ENCODE assay signal across 8 cellular contexts in genomic region chr19:10104665-10105221, GRCh38. TPM values are rescaled to one million over a fixed set of nuclear protein-coding genes. Genes with fewer than 3 reads are reported as not detected.
DNase-seq lines count a peak whose midpoint lies in the region; ATAC-seq and TF ChIP-seq lines count a peak whose summit lies in the region.

No MANE protein-coding gene starts in this region.

- H3K27ac ChIP-seq in upper lobe of left lung (peak overlapping the region; percentile 60 to 74 (median 66)), aorta (ENCODE audit: low read depth in 1 of 2, low read length in 2 of 2) (no peak overlapping the region)

- TF ChIP-seq POLR2A in upper lobe of left lung (IDR thresholded peaks at IDR 0.05) = peak in 1 of 4 donors; percentile 26

- peaks cover 6 to 25% (median 23%) of the 10 kb centered on the region in 4 donors for H3K36me3 ChIP-seq in upper lobe of left lung
- peaks cover 0 to 6% of the 10 kb centered on the region in 2 donors for H3K36me3 ChIP-seq in aorta (ENCODE audit: control insufficient read depth in 1 of 2, insufficient read depth in 2 of 2, low read length in 1 of 2)

- intact Hi-C loops in aorta (cut with DNase I) = no loop called here

- H3K4me3 ChIP-seq in upper lobe of left lung = no peak overlapping the region
- no peak overlapping the region for H3K4me3 ChIP-seq in aorta (ENCODE audit: low read length in 2 of 2)

- 34 to 42% methylated on average over 7 to 13 of the region's 13 CpGs for WGBS in upper lobe of left lung, 2 donors
- 52 to 62% methylated on average over 13 of the region's 13 CpGs for WGBS in aorta, 2 donors

- H3K9me3 ChIP-seq in upper lobe of left lung = no peaks in the 10 kb centered on the region
- no peaks in the 10 kb centered on the region for H3K9me3 ChIP-seq in aorta (ENCODE audit: control insufficient read depth, low read length)

- H3K27me3 ChIP-seq in upper lobe of left lung (no peaks in the 10 kb centered on the region), aorta (ENCODE audit: control insufficient read depth in 1 of 2, insufficient read depth in 2 of 2, low read length in 1 of 2) (no peaks in the 10 kb centered on the region)

- no peak for TF ChIP-seq CTCF in upper lobe of left lung (IDR thresholded peaks at IDR 0.05)

- H3K4me1 ChIP-seq in upper lobe of left lung (peaks cover 15 to 32% (median 22%) of the 10 kb centered on the region in 4 donors), aorta (ENCODE audit: control insufficient read depth in 1 of 2, insufficient read depth in 2 of 2, low read length in 2 of 2) (no peaks in the 10 kb centered on the region)

- ATAC-seq in GM18868 (IDR thresholded peaks at IDR 0.05; ENCODE audit: unreplicated experiment) (peak; percentile 32), HG03135 (IDR thresholded peaks at IDR 0.05; ENCODE audit: unreplicated experiment) (peak; percentile 43), left lobe of liver (no peak), upper lobe of left lung (ENCODE audit: low FRiP score in 2 of 2) (no peak), aorta (ENCODE audit: low FRiP score) (no peak)

- no peak for TF ChIP-seq EP300 in upper lobe of left lung (IDR thresholded peaks at IDR 0.05)

- peak; percentile 69 to 74 for DNase-seq in activated CD4-positive, alpha-beta T cell treated with anti-CD3 and anti-CD28 coated beads, Interleukin-2, amount 50 U/mL, for 4 hours
- DNase-seq in left lobe of liver (ENCODE audit: low spot score) (peak; percentile 42), upper lobe of left lung (peak; percentile 52 to 58), ecto neural progenitor cell (ENCODE audit: low spot score) (no peak), aorta (no peak), NCI-H1436 (lab: John Stamatoyannopoulos, UW) (no peak)

RNA-seq across cellular contexts. Expression of gene PPAN, which starts 1.4 kb away (rescaled TPM):
- total RNA-seq in left lobe of liver = 13.0 TPM
- 10 to 100 TPM; 18.3 to 46.8 (median 37.8) TPM for total RNA-seq in upper lobe of left lung
- total RNA-seq in aorta = 10 to 100 TPM; 24.3 to 30.9 TPM
- 10 to 100 TPM; 13.1 to 24.7 TPM for polyA plus RNA-seq in aorta

RNA-seq across cellular contexts. Expression of gene ANGPTL6, which starts 2.3 kb away (rescaled TPM):
- total RNA-seq in left lobe of liver = 17.9 TPM
- total RNA-seq in upper lobe of left lung = 1 to 10 TPM in 2 of 6 donors, under 1 TPM in 2, not detected in 2; 0.17 to 2.0 (median 1.4) TPM
- total RNA-seq in aorta = under 1 TPM; 0.19 to 0.24 TPM
- under 1 TPM; 0.41 to 0.63 TPM for polyA plus RNA-seq in aorta

RNA-seq across cellular contexts. Expression of gene P2RY11, which starts 6.8 kb away (rescaled TPM):
- total RNA-seq in left lobe of liver (6.6 TPM), upper lobe of left lung (10 to 100 TPM in 5 of 6 donors, 1 to 10 TPM in 1; 5.4 to 36.7 (median 15.3) TPM), aorta (10 to 100 TPM in 1 of 2 donors, 1 to 10 TPM in 1; 9.7 to 10.5 TPM)
- polyA plus RNA-seq in aorta = 10 to 100 TPM in 1 of 2 donors, 1 to 10 TPM in 1; 5.3 to 16.0 TPM

RNA-seq across cellular contexts. Expression of gene EIF3G, which starts 15.0 kb away (rescaled TPM):
- total RNA-seq in left lobe of liver = 84.6 TPM
- 100 to 1,000 TPM; 133 to 246 (median 213) TPM for total RNA-seq in upper lobe of left lung
- 100 to 1,000 TPM; 143 to 176 TPM for total RNA-seq in aorta
- 100 to 1,000 TPM; 162 to 319 TPM for polyA plus RNA-seq in aorta

RNA-seq across cellular contexts. Expression of gene SHFL, which starts 18.6 kb away (rescaled TPM):
- total RNA-seq in left lobe of liver = 72.7 TPM
- 10 to 100 TPM; 28.9 to 95.3 (median 39.0) TPM for total RNA-seq in upper lobe of left lung
- total RNA-seq in aorta = 10 to 100 TPM; 32.1 to 50.5 TPM
- polyA plus RNA-seq in aorta = 10 to 100 TPM; 20.3 to 70.2 TPM

Comparison
In these comparisons a context has a peak if more than half of its experiments do, and no peak if none do; other contexts are left out.
1. ATAC-seq: peak in GM18868 (single experiment) and HG03135 (single experiment); none in left lobe of liver (single experiment), upper lobe of left lung (0 of 2) and aorta (single experiment).
2. DNase-seq: peak in activated CD4-positive, alpha-beta T cell treated with anti-CD3 and anti-CD28 coated beads, Interleukin-2, amount 50 U/mL, for 4 hours (2 of 2), left lobe of liver (single experiment) and upper lobe of left lung (2 of 2); none in ecto neural progenitor cell (single experiment), aorta (0 of 2) and NCI-H1436 (single experiment).
3. H3K27ac ChIP-seq: peak in upper lobe of left lung (4 of 4); none in aorta (0 of 2).